ENCODE assay signal across 10 cellular contexts in the genomic region with DNA sequence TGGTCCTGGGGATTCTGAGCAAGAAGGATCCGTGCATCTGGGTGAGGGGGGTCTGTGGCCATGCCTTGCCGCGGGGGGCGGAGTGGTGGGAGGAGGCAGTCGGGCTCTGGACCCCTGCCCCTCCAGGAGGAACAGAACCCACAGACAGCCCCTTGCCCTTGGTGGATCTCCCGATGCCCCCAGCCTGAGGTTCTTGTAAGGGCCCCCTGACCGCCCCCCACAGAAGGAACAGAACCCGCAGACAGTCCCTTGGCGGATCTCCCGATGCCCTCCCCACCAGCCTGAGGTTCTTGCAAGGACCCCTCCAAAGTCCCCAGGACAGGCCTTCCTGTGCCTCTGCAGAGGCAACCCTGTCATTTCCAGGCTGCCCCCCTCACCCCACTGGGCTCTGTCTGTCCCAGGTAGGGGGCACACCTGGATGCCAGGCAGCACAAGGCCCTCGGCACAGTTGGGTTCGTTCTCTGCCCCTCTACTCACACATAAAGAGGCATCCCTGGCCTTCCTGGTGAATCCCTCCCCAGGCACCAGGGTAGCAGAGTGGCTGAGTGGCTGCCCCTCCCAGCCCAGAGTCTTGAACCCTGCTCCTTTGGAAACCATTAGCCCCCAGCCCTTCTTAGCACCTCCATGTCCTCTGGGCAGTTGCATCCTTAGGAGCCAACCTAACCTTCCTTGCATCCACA. TPM values are rescaled to one million over a fixed set of nuclear protein-coding genes. Genes with fewer than 3 reads are reported as not detected.
DNase-seq lines count a peak whose midpoint lies in the region; ATAC-seq, FAIRE-seq and TF ChIP-seq lines count a peak whose summit lies in the region.
"Had no signal": no experiment of that assay in that cellular context is flagged by ENCODE, and none has a peak within 500 bp of the region (broad histone marks: within the 10 kb centered on the region; RNA-seq: fewer than 3 reads in every experiment).

No MANE protein-coding gene starts in this region.

- H3K4me3 ChIP-seq in right lobe of liver, result no peak overlapping the region
- H3K4me3 ChIP-seq in HepG2 (replicated peaks in 1 of 3; ENCODE audit: insufficient read depth in 1 of 3, low read depth in 2 of 3, low read length in 3 of 3), result no peak overlapping the region
- H3K4me3 ChIP-seq in ectodermal cell (ENCODE audit: insufficient read depth, low read depth, low read length), result peak overlapping the region; percentile 69
- H3K4me3 ChIP-seq in mucosa of stomach (ENCODE audit: low read length), result no peak overlapping the region
- H3K4me3 ChIP-seq in aorta (ENCODE audit: low read length in 2 of 2), result peak overlapping the region in 1 of 2 donors; percentile 71

- TF ChIP-seq EP300 in HepG2 (IDR thresholded peaks at IDR 0.05; ENCODE audit: low read depth in 2 of 2, low read length in 2 of 2) (no peak), HepG2 (CRISPR knock-in tag; IDR thresholded peaks at IDR 0.05; ENCODE audit: borderline replicate concordance) (no peak)

- CTCF ChIA-PET in HepG2 (lab: Yijun Ruan, JAX; ENCODE audit: low intra/inter-chr PET ratio, low total read pairs), result interaction anchor here (0.7 to 3.4 kb wide), 3 partner anchors 204 to 287 kb away, joined by 3 to 84 read pairs (median 11); no protein-coding TSS in a partner anchor

- BruUV-seq in HepG2 (replicated peaks; lab: Mats Ljungman, UMichigan), result no TSS peak

- no peaks in the 10 kb centered on the region for H3K27me3 ChIP-seq in right lobe of liver
- H3K27me3 ChIP-seq in HepG2 (ENCODE audit: control insufficient read depth in 1 of 2, insufficient read depth in 2 of 2, low read length in 2 of 2), result peaks cover 28 to 47% of the 10 kb centered on the region in 2 experiments
- H3K27me3 ChIP-seq in ectodermal cell (ENCODE audit: control insufficient read depth, insufficient read depth, low read length, poor library complexity, severe bottlenecking), result peaks cover 22% of the 10 kb centered on the region
- H3K27me3 ChIP-seq in mucosa of stomach (ENCODE audit: control insufficient read depth, insufficient read depth, low read length), result peaks cover 27% of the 10 kb centered on the region
- no peaks in the 10 kb centered on the region for H3K27me3 ChIP-seq in aorta (ENCODE audit: control insufficient read depth in 1 of 2, insufficient read depth in 2 of 2, low read length in 1 of 2)

- H3K4me1 ChIP-seq in right lobe of liver (peaks cover 0 to 12% (median 2%) of the 10 kb centered on the region in 4 donors), HepG2 (ENCODE audit: insufficient read depth, low read length) (peaks cover 10% of the 10 kb centered on the region), ectodermal cell (ENCODE audit: control insufficient read depth, insufficient read depth, low read length) (peaks cover 11% of the 10 kb centered on the region), mucosa of stomach (ENCODE audit: control insufficient read depth, insufficient read depth, low read length) (peaks cover 24% of the 10 kb centered on the region), aorta (ENCODE audit: control insufficient read depth in 1 of 2, insufficient read depth in 2 of 2, low read length in 2 of 2) (no peaks in the 10 kb centered on the region)

- H3K9ac ChIP-seq in HepG2 (ENCODE audit: insufficient read depth, low read depth, low read length) (no peak overlapping the region), mucosa of stomach (ENCODE audit: low read length) (peak overlapping the region; percentile 34)
- H3K9ac ChIP-seq: parathyroid adenoma had no signal

- intact Hi-C loops in right lobe of liver (cut with DNase I), result no loop called here
- intact Hi-C loops in HepG2 (cut with micrococcal nuclease; ENCODE audit: unreplicated experiment), result loop anchor here (5.0 kb wide), 2 partner anchors 185 to 285 kb away; no protein-coding TSS in a partner anchor
- intact Hi-C loops in aorta (cut with DNase I), result loop anchor here in 1 of 2 donors (5.0 kb wide), 1 partner anchor 160 kb away; no protein-coding TSS in a partner anchor

- ATAC-seq in right lobe of liver, result no peak
- no peak for ATAC-seq in HepG2
- ATAC-seq in aorta (ENCODE audit: low FRiP score), result no peak
- no peak for ATAC-seq in GM18858 (IDR thresholded peaks at IDR 0.05; ENCODE audit: unreplicated experiment)

- FAIRE-seq in HepG2 (lab: Jason Lieb, UNC), result no peak

- no peak overlapping the region for H3K4me2 ChIP-seq in HepG2 (ENCODE audit: low read depth, low read length)

- no peaks in the 10 kb centered on the region for H3K9me3 ChIP-seq in right lobe of liver
- no peaks in the 10 kb centered on the region for H3K9me3 ChIP-seq in HepG2 (ENCODE audit: low read length)
- no peaks in the 10 kb centered on the region for H3K9me3 ChIP-seq in ectodermal cell (ENCODE audit: control insufficient read depth, low read length)
- no peaks in the 10 kb centered on the region for H3K9me3 ChIP-seq in mucosa of stomach (ENCODE audit: control insufficient read depth, low read length)
- H3K9me3 ChIP-seq in aorta (ENCODE audit: control insufficient read depth, low read length), result no peaks in the 10 kb centered on the region

- peaks cover 3% of the 10 kb centered on the region; the same call in 1 of the 2 replicates for H4K20me1 ChIP-seq in HepG2 (ENCODE audit: insufficient read depth, low read length)

- no peaks in the 10 kb centered on the region for H3K79me2 ChIP-seq in HepG2 (ENCODE audit: insufficient read depth, low read length)

- POLR2A ChIA-PET in HepG2 (lab: Yijun Ruan, JAX), result no interaction called here

- TF ChIP-seq CTCF in right lobe of liver (IDR thresholded peaks at IDR 0.05) (no peak), HepG2 (CRISPR knock-in tag; IDR thresholded peaks at IDR 0.05) (no peak)

- TF ChIP-seq RAD21 in HepG2 (CRISPR knock-in tag; IDR thresholded peaks at IDR 0.05), result no peak

- H3K27ac ChIP-seq in right lobe of liver (no peak overlapping the region), HepG2 (ENCODE audit: extremely low read length, insufficient read depth, low read length) (no peak overlapping the region), ectodermal cell (ENCODE audit: insufficient read depth, low read depth, low read length, poor library complexity, severe bottlenecking) (no peak overlapping the region), aorta (ENCODE audit: low read depth in 1 of 2, low read length in 2 of 2) (no peak overlapping the region)
- H3K27ac ChIP-seq: cardiac muscle cell, parathyroid adenoma had no signal

- no peak overlapping the region for H2AFZ ChIP-seq in HepG2 (ENCODE audit: low read length)
- H2AFZ ChIP-seq: parathyroid adenoma had no signal

- H3K36me3 ChIP-seq in right lobe of liver (no peaks in the 10 kb centered on the region), HepG2 (replicated peaks in 1 of 2; ENCODE audit: control insufficient read depth in 1 of 2, insufficient read depth in 2 of 2, low read length in 2 of 2) (no peaks in the 10 kb centered on the region), ectodermal cell (ENCODE audit: control insufficient read depth, insufficient read depth, low read length) (no peaks in the 10 kb centered on the region), mucosa of stomach (ENCODE audit: control insufficient read depth, insufficient read depth, low read length) (no peaks in the 10 kb centered on the region), aorta (ENCODE audit: control insufficient read depth in 1 of 2, insufficient read depth in 2 of 2, low read length in 1 of 2) (no peaks in the 10 kb centered on the region)
- H3K36me3 ChIP-seq: cardiac muscle cell had no signal

- TF ChIP-seq POLR2A in right lobe of liver (IDR thresholded peaks at IDR 0.05) (no peak), HepG2 (IDR thresholded peaks at IDR 0.05; ENCODE audit: insufficient read depth in 1 of 2, low read depth in 2 of 2, low read length in 2 of 2) (no peak)

- DNase-seq in right lobe of liver, result peak in 2 of 3 donors; percentile 17 to 48
- no peak for DNase-seq in HepG2 (ENCODE audit: low spot score)
- peak; percentile 42 to 69 for DNase-seq in aorta
- DNase-seq in NCI-H774 (lab: John Stamatoyannopoulos, UW), result no peak
- no peak for DNase-seq in NCI-H510A treated with DMSO at 0.1 percent for 48 hours (lab: John Stamatoyannopoulos, UW)

- in situ Hi-C loops in HepG2 (cut with HindIII; ENCODE audit: extremely low pct_ligation_motif_present, low pct_unique_long_range_greater_than_20kb), result loop anchor here (5.0 kb wide), 2 partner anchors 205 to 285 kb away; no protein-coding TSS in a partner anchor

- WGBS in right lobe of liver (ENCODE audit: insufficient coverage, low coverage, low lambda C conversion rate, missing lambda C conversion rate), result no CpG with 5 or more reads among the region's 12 CpGs
- 81% methylated on average over 12 of the region's 12 CpGs for WGBS in HepG2 (ENCODE audit: low lambda C conversion rate)
- WGBS in ectodermal cell, 2 experiments, result 81% methylated on average over 12 of the region's 12 CpGs
- 75 to 77% methylated on average over 10 to 12 of the region's 12 CpGs for whole genome bisulfite sequencing in aorta, 2 donors

RNA-seq across cellular contexts. Expression of gene GPC1, which starts 1.9 kb away (rescaled TPM):
- total RNA-seq in right lobe of liver, result 10 to 100 TPM; 20.7 to 44.5 (median 27.8) TPM
- 2.1 and 5.5 TPM in 2 replicates for total RNA-seq in HepG2 (2016; rRNA removed; fragmentation: Illumina TruSeq; extraction: Trizol)
- total RNA-seq in HepG2 (2016; cell fraction: cytosol; rRNA removed; fragmentation: Illumina TruSeq; extraction: Trizol; ENCODE audit: low read depth), result 0.91 and 1.6 TPM in 2 replicates
- 1.8 and 5.2 TPM in 2 replicates for total RNA-seq in HepG2 (2016; cell fraction: insoluble cytoplasmic fraction; rRNA removed; fragmentation: Illumina TruSeq; extraction: Trizol)
- total RNA-seq in HepG2 (2016; cell fraction: membrane; rRNA removed; fragmentation: Illumina TruSeq; extraction: Trizol), result 1.9 and 2.0 TPM in 2 replicates
- 5.4 and 7.0 TPM in 2 replicates for total RNA-seq in HepG2 (2016; cell fraction: nucleus; rRNA removed; fragmentation: Illumina TruSeq; extraction: Trizol)
- polyA plus RNA-seq in HepG2 (2011; rRNA removed), result 4.0 and 4.8 TPM in 2 replicates
- 2.4 and 5.8 TPM in 2 replicates for polyA plus RNA-seq in HepG2 (2011; cell fraction: cytosol; rRNA removed)
- polyA plus RNA-seq in HepG2 (2011; cell fraction: nucleus; rRNA removed), result 6.0 and 8.9 TPM in 2 replicates
- 1.1 and 2.2 TPM in 2 replicates for polyA plus RNA-seq in HepG2 (2012)
- 1.3 and 1.7 TPM in 2 replicates for polyA plus RNA-seq in HepG2 (2016; cell fraction: cytosol; fragmentation: Illumina TruSeq; extraction: Trizol; ENCODE audit: low read depth)
- polyA plus RNA-seq in HepG2 (2016; cell fraction: insoluble cytoplasmic fraction; fragmentation: Illumina TruSeq; extraction: Trizol; ENCODE audit: low read depth), result 3.2 and 3.7 TPM in 2 replicates
- polyA plus RNA-seq in HepG2 (2016; cell fraction: membrane; fragmentation: Illumina TruSeq; extraction: Trizol; ENCODE audit: low read depth), result 2.1 and 3.5 TPM in 2 replicates
- 12.8 and 13.1 TPM in 2 replicates for polyA plus RNA-seq in HepG2 (2016; cell fraction: nucleus; fragmentation: Illumina TruSeq; extraction: Trizol; ENCODE audit: insufficient read depth, low read depth)
- polyA minus RNA-seq in HepG2 (2011; rRNA and poly(A)+ RNA removed; ENCODE audit: low replicate concordance), result 9.2 and 40.8 TPM in 2 replicates
- polyA minus RNA-seq in HepG2 (2011; cell fraction: cytosol; rRNA and poly(A)+ RNA removed), result 7.8 and 8.3 TPM in 2 replicates
- polyA minus RNA-seq in HepG2 (2011; cell fraction: nucleus; rRNA and poly(A)+ RNA removed), result 2.1 and 4.8 TPM in 2 replicates
- 68.4 TPM for polyA plus RNA-seq in ectodermal cell (2013, experiment 1 of 4)
- polyA plus RNA-seq in ectodermal cell (2013, experiment 2 of 4), result 70.8 TPM
- 49.4 TPM for polyA plus RNA-seq in ectodermal cell (2013, experiment 3 of 4)
- 51.5 TPM for polyA plus RNA-seq in ectodermal cell (2013, experiment 4 of 4)
- total RNA-seq in aorta, result 10 to 100 TPM; 32.3 to 62.6 TPM
- 10 to 100 TPM; 28.0 to 66.8 TPM for polyA plus RNA-seq in aorta

Comparison
In these comparisons a context has a peak if more than half of its experiments do, and no peak if none do; other contexts are left out.
1. DNase-seq: peak in right lobe of liver (2 of 3) and aorta (2 of 2); none in HepG2 (single experiment), NCI-H774 (single experiment) and NCI-H510A treated with DMSO at 0.1 percent for 48 hours (single experiment).